Comparison of ENCODE assay signal across 8 cellular contexts in the genomic region with DNA sequence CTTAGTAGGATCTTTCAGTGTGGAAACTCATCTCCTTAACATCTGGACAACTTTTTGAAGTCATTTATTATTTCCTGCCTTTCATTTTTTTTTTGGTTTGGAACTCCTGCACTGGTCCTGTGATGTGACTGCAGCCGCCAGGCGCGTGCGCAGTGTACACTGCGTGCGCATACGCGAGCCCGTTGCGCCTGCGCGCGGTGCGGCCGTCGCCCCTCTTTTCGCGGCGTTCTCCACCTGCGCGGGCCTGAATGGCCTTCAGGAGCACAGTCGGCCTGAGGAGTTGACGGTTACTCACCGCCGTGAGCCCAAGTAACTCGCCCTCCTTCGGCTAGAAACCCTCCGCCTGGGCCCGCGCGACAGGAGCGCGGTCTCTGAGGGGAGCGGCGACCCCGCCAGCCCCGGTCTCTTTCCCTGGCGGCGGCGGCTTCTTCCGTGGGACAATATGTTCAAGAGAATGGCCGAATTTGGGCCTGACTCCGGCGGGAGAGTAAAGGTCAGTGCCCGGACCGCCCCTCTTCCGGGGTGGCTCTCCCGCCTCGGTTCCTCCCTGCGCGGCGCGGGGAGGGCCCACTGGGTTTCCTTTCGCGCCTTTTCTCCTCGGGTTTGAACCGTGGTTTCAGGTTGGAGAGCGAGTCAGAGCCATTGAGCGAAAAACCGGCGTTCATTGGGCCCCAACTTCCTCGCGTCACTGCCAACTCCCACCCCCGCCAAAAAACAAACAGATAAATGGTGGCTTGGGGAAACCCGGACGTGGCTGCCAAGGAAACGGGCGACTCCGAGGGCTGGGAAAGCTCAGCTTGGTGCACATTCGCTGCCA. TPM values are rescaled to one million over a fixed set of nuclear protein-coding genes. Genes with fewer than 3 reads are reported as not detected.
DNase-seq lines count a peak whose midpoint lies in the region; ATAC-seq, FAIRE-seq and TF ChIP-seq lines count a peak whose summit lies in the region.

TSS of gene YEATS4 (plus strand) at position 213 of the 817 bp plus-strand sequence. CDS start at position 443, 230 bp downstream.

- H3K9ac ChIP-seq in kidney (ENCODE audit: low read length in 2 of 2), result peak within 1 kb of the TSS; percentile 70

- intact Hi-C loops in kidney (cut with DNase I), result no loop called here

- no peaks in the 10 kb centered on the region for H3K9me3 ChIP-seq in kidney (ENCODE audit: control insufficient read depth in 1 of 2, low read length in 2 of 2)

- H3K27ac ChIP-seq in kidney (ENCODE audit: low read depth in 2 of 2, low read length in 2 of 2), result peak within 1 kb of the TSS; percentile 90 to 94

- ATAC-seq in GM19023 (IDR thresholded peaks at IDR 0.05; ENCODE audit: unreplicated experiment) (peak; percentile 86), HG03280 (IDR thresholded peaks at IDR 0.05; ENCODE audit: unreplicated experiment) (peak; percentile 85)
- peak; percentile 82 to 84 for ATAC-seq in activated CD4-positive, CD25-positive, alpha-beta regulatory T cell treated with anti-CD3 and anti-CD28 coated beads, Interleukin-2, amount 50 U/mL, for 24 hours

- no peak for FAIRE-seq in kidney (lab: Jason Lieb, UNC)

- DNase-seq in AG08396 (ENCODE audit: low spot score) (peak; percentile 97), NCI-H345 treated with DMSO at 0.1 percent for 48 hours (lab: John Stamatoyannopoulos, UW; ENCODE audit: unreplicated experiment) (peak; percentile 89), cerebellar cortex (ENCODE audit: low spot score) (peak; percentile 92), kidney (peak; percentile 95)
- peak; percentile 90 for DNase-seq in stimulated activated CD4-positive, alpha-beta T cell treated with anti-CD3 and anti-CD28 coated beads, Interleukin-15, amount 100 ng/mL, for 24 hours

- no peak for TF ChIP-seq CTCF in kidney (IDR thresholded peaks at IDR 0.05; ENCODE audit: borderline replicate concordance, extremely low read depth, insufficient read depth)

- no peaks in the 10 kb centered on the region for H3K36me3 ChIP-seq in kidney (ENCODE audit: control insufficient read depth in 1 of 2, insufficient read depth in 2 of 2, low read length in 2 of 2)

- H3K4me3 ChIP-seq in kidney (ENCODE audit: low read length in 2 of 2), result peak within 1 kb of the TSS; percentile 81 to 94

- peaks cover 2 to 5% of the 10 kb centered on the region in 2 donors for H3K4me1 ChIP-seq in kidney (ENCODE audit: control insufficient read depth in 1 of 2, insufficient read depth in 1 of 2, low read depth in 1 of 2, low read length in 2 of 2)

RNA-seq across cellular contexts. Expression of gene YEATS4, which starts in this region (rescaled TPM):
- total RNA-seq in kidney, result 14.5 TPM
- polyA plus RNA-seq in kidney (ENCODE audit: insufficient read depth, low read depth, low replicate concordance), result 15.6 TPM

Comparison
In these comparisons a context has a peak if more than half of its experiments do, and no peak if none do; other contexts are left out.
1. Peak in every context shown above with its lines: DNase-seq, ATAC-seq, H3K4me3 ChIP-seq and H3K27ac ChIP-seq.